ENCODE assay signal across 8 cellular contexts in genomic region chrX:40732499-40732898, GRCh38. TPM values are rescaled to one million over a fixed set of nuclear protein-coding genes. Genes with fewer than 3 reads are reported as not detected.
DNase-seq lines count a peak whose midpoint lies in the region; ATAC-seq and TF ChIP-seq lines count a peak whose summit lies in the region.
"Not testable (repeated sequence)": the region's sequence is repeated elsewhere in the genome, so short reads cannot be mapped to it uniquely, and the experiment has no call there.

No MANE protein-coding gene starts in this region.

- H3K27ac Mint-ChIP-seq in CD4-positive, CD25-positive, alpha-beta regulatory T cell; H9; chondrocyte (ENCODE audit: unreplicated experiment): not testable (repeated sequence)
- peak overlapping the region; percentile 37 for H3K27ac Mint-ChIP-seq in activated CD8-positive, alpha-beta T cell treated with anti-CD3 and anti-CD28 coated beads for 36 hours
- H3K27ac Mint-ChIP-seq in activated naive CD8-positive, alpha-beta T cell: peak overlapping the region; percentile 86
- peak overlapping the region in 8 of 10 donors; percentile 50 to 96 (median 86) for H3K27ac Mint-ChIP-seq in naive thymus-derived CD8-positive, alpha-beta T cell
- H3K27ac Mint-ChIP-seq in stimulated activated naive CD8-positive, alpha-beta T cell treated with anti-CD3 and anti-CD28 coated beads, Interleukin-15, Interleukin-2, amounts not matched to agents 100 ng/mL and 50 ng/mL, for 24 hours: peak overlapping the region; percentile 45

- H4K91ac ChIP-seq in H9 (ENCODE audit: insufficient read length, low read depth, low read length): not testable (repeated sequence)

- H3K18ac ChIP-seq in H9 (ENCODE audit: insufficient read length, low read depth, low read length): not testable (repeated sequence)

- H2BK120ac ChIP-seq in H9 (ENCODE audit: low read depth, low read length, poor library complexity, severe bottlenecking): not testable (repeated sequence)

- not testable (repeated sequence) for H3K9ac ChIP-seq in H9 (ENCODE audit: extremely low read depth, insufficient read length, low read length); PC-3 (ENCODE audit: low read length)

- POLR2A ChIA-PET in PC-3 (lab: Charles Lee; ENCODE audit: unreplicated experiment); activated CD8-positive, alpha-beta T cell treated with anti-CD3 and anti-CD28 coated beads for 36 hours (lab: Charles Lee); naive thymus-derived CD8-positive, alpha-beta T cell (lab: Charles Lee): not testable (repeated sequence)

- H3K9me3 Mint-ChIP-seq in CD4-positive, CD25-positive, alpha-beta regulatory T cell; activated CD8-positive, alpha-beta T cell treated with anti-CD3 and anti-CD28 coated beads for 36 hours; activated naive CD8-positive, alpha-beta T cell (ENCODE audit: low read depth); chondrocyte (ENCODE audit: low read depth); naive thymus-derived CD8-positive, alpha-beta T cell; stimulated activated naive CD8-positive, alpha-beta T cell treated with anti-CD3 and anti-CD28 coated beads, Interleukin-15, Interleukin-2, amounts not matched to agents 100 ng/mL and 50 ng/mL, for 24 hours: not testable (repeated sequence)
- peaks cover 56 to 57% of the 10 kb centered on the region in 2 experiments for H3K9me3 Mint-ChIP-seq in H9

- H3K79me2 ChIP-seq in H9 (ENCODE audit: insufficient read depth, low read length) (peaks cover 37% of the 10 kb centered on the region; the same call in 1 of the 2 replicates), PC-3 (ENCODE audit: low read length) (peaks cover 78% of the 10 kb centered on the region)

- not testable (repeated sequence) for H3K14ac ChIP-seq in H9 (ENCODE audit: insufficient read depth, low read length)

- not testable (repeated sequence) for H3K23me2 ChIP-seq in H9 (ENCODE audit: insufficient read length, low read depth, low read length, poor library complexity, severe bottlenecking)

- intact Hi-C loops in PC-3 (cut with micrococcal nuclease): loop anchor here (10.0 kb wide), 1 partner anchor 352 kb away; the partner anchor contains the start of gene USP9X
- intact Hi-C loops in activated CD8-positive, alpha-beta T cell treated with anti-CD3 and anti-CD28 coated beads for 36 hours (cut with micrococcal nuclease): not testable (repeated sequence)

- not testable (repeated sequence) for H3K9me3 ChIP-seq in CD4-positive, CD25-positive, alpha-beta regulatory T cell (ENCODE audit: control insufficient read depth in 2 of 2, low read length in 2 of 2); H9 (ENCODE audit: control insufficient read depth, low read depth, low read length); PC-3 (ENCODE audit: low read length)

- H3K4me1 ChIP-seq in CD4-positive, CD25-positive, alpha-beta regulatory T cell (ENCODE audit: control insufficient read depth, insufficient read depth, low read length, poor library complexity, severe bottlenecking): peaks cover 26% of the 10 kb centered on the region
- not testable (repeated sequence) for H3K4me1 ChIP-seq in H9 (ENCODE audit: insufficient read depth, low read length); PC-3 (ENCODE audit: insufficient read depth, low read length)

- not testable (repeated sequence) for TF ChIP-seq CTCF in H9 (conservative IDR thresholded peaks at IDR 0.05); PC-3 (conservative IDR thresholded peaks at IDR 0.05; ENCODE audit: low read depth, low read length); activated CD8-positive, alpha-beta T cell treated with anti-CD3 and anti-CD28 coated beads for 36 hours (IDR thresholded peaks at IDR 0.05); chondrocyte (IDR thresholded peaks at IDR 0.05)

- H3K9me2 ChIP-seq in PC-3 (replicated peaks; ENCODE audit: low read length): not testable (repeated sequence)

- not testable (repeated sequence) for H3K4me2 ChIP-seq in H9 (ENCODE audit: insufficient read depth, insufficient read length, low read length)
- 0 out of 2 replicates have a peak overlapping the region, but pooled peaks have one; percentile 78 for H3K4me2 ChIP-seq in PC-3 (ENCODE audit: low read length)

- H3K4me3 Mint-ChIP-seq in CD4-positive, CD25-positive, alpha-beta regulatory T cell: peak overlapping the region; percentile 0 to 99 (median 50)
- H3K4me3 Mint-ChIP-seq in H9: peak overlapping the region; percentile 11 to 84; a peak in 4 of 5 replicates
- peak overlapping the region; percentile 48 for H3K4me3 Mint-ChIP-seq in activated CD8-positive, alpha-beta T cell treated with anti-CD3 and anti-CD28 coated beads for 36 hours
- peak overlapping the region; percentile 67 for H3K4me3 Mint-ChIP-seq in activated naive CD8-positive, alpha-beta T cell
- peak overlapping the region; percentile 33 for H3K4me3 Mint-ChIP-seq in chondrocyte (ENCODE audit: unreplicated experiment)
- H3K4me3 Mint-ChIP-seq in naive thymus-derived CD8-positive, alpha-beta T cell: peak overlapping the region in 9 of 10 donors; percentile 6 to 79 (median 24)
- peak overlapping the region; percentile 45 for H3K4me3 Mint-ChIP-seq in stimulated activated naive CD8-positive, alpha-beta T cell treated with anti-CD3 and anti-CD28 coated beads, Interleukin-15, Interleukin-2, amounts not matched to agents 100 ng/mL and 50 ng/mL, for 24 hours

- not testable (repeated sequence) for H2BK20ac ChIP-seq in H9 (ENCODE audit: low read depth, low read length, poor library complexity, severe bottlenecking)

- not testable (repeated sequence) for BruUV-seq in PC-3 (replicated peaks; lab: Mats Ljungman, UMichigan)

- H4K20me1 ChIP-seq in H9 (ENCODE audit: control insufficient read depth, insufficient read depth, insufficient read length): not testable (repeated sequence)
- H4K20me1 ChIP-seq in PC-3 (ENCODE audit: low read length): peaks cover 25% of the 10 kb centered on the region

- not testable (repeated sequence) for H3K4ac ChIP-seq in H9 (ENCODE audit: low read depth, low read length)

- not testable (repeated sequence) for H2BK15ac ChIP-seq in H9 (ENCODE audit: low read depth, low read length)

- peaks cover 19 to 76% (median 33%) of the 10 kb centered on the region in 4 donors for H3K4me1 Mint-ChIP-seq in CD4-positive, CD25-positive, alpha-beta regulatory T cell
- H3K4me1 Mint-ChIP-seq in H9 (peaks cover 26 to 50% of the 10 kb centered on the region in 2 experiments), chondrocyte (ENCODE audit: low read depth) (peaks cover 40% of the 10 kb centered on the region)
- H3K4me1 Mint-ChIP-seq in activated CD8-positive, alpha-beta T cell treated with anti-CD3 and anti-CD28 coated beads for 36 hours (ENCODE audit: low read depth): peaks cover 50% of the 10 kb centered on the region
- peaks cover 66% of the 10 kb centered on the region for H3K4me1 Mint-ChIP-seq in activated naive CD8-positive, alpha-beta T cell (ENCODE audit: low read depth)
- peaks cover 22 to 69% (median 61%) of the 10 kb centered on the region in 4 donors for H3K4me1 Mint-ChIP-seq in naive thymus-derived CD8-positive, alpha-beta T cell
- peaks cover 56% of the 10 kb centered on the region for H3K4me1 Mint-ChIP-seq in stimulated activated naive CD8-positive, alpha-beta T cell treated with anti-CD3 and anti-CD28 coated beads, Interleukin-15, Interleukin-2, amounts not matched to agents 100 ng/mL and 50 ng/mL, for 24 hours (ENCODE audit: low read depth)

- not testable (repeated sequence) for H4K8ac ChIP-seq in H9 (replicated peaks; ENCODE audit: insufficient read length, low read depth, low read length)

- ATAC-seq in CD4-positive, CD25-positive, alpha-beta regulatory T cell (ENCODE audit: low read depth in 2 of 2); PC-3; activated CD8-positive, alpha-beta T cell treated with anti-CD3 and anti-CD28 coated beads for 36 hours; naive thymus-derived CD8-positive, alpha-beta T cell: not testable (repeated sequence)

- H3K56ac ChIP-seq in H9 (ENCODE audit: insufficient read length, low read depth, low read length): not testable (repeated sequence)

- H3K36me3 Mint-ChIP-seq in CD4-positive, CD25-positive, alpha-beta regulatory T cell: peaks cover 17% of the 10 kb centered on the region
- peaks cover 22 to 49% (median 33%) of the 10 kb centered on the region in 3 experiments for H3K36me3 Mint-ChIP-seq in H9 (ENCODE audit: insufficient read depth in 1 of 3, low read depth in 3 of 3)
- peaks cover 22% of the 10 kb centered on the region for H3K36me3 Mint-ChIP-seq in activated CD8-positive, alpha-beta T cell treated with anti-CD3 and anti-CD28 coated beads for 36 hours (ENCODE audit: low read depth)
- H3K36me3 Mint-ChIP-seq in activated naive CD8-positive, alpha-beta T cell; chondrocyte (ENCODE audit: low read depth): not testable (repeated sequence)
- peaks cover 3 to 13% (median 3%) of the 10 kb centered on the region in 3 donors for H3K36me3 Mint-ChIP-seq in naive thymus-derived CD8-positive, alpha-beta T cell
- H3K36me3 Mint-ChIP-seq in stimulated activated naive CD8-positive, alpha-beta T cell treated with anti-CD3 and anti-CD28 coated beads, Interleukin-15, Interleukin-2, amounts not matched to agents 100 ng/mL and 50 ng/mL, for 24 hours (ENCODE audit: low read depth): peaks cover 33% of the 10 kb centered on the region

- H3K27ac ChIP-seq in CD4-positive, CD25-positive, alpha-beta regulatory T cell (ENCODE audit: insufficient read depth, low read length, poor library complexity, severe bottlenecking); H9 (ENCODE audit: insufficient read length, low read depth, low read length); PC-3 (ENCODE audit: low read length): not testable (repeated sequence)

- not testable (repeated sequence) for H2BK5ac ChIP-seq in H9 (ENCODE audit: insufficient read length, low read length)

- H3K79me1 ChIP-seq in H9 (ENCODE audit: insufficient read depth, low read depth, low read length, poor library complexity, severe bottlenecking): not testable (repeated sequence)

- DNase-seq in CD4-positive, CD25-positive, alpha-beta regulatory T cell; H9; PC-3; activated CD8-positive, alpha-beta T cell treated with anti-CD3 and anti-CD28 coated beads for 36 hours; chondrocyte (ENCODE audit: low spot score); naive thymus-derived CD8-positive, alpha-beta T cell: not testable (repeated sequence)

- not testable (repeated sequence) for H3T11ph ChIP-seq in H9 (ENCODE audit: low read length)

- not testable (repeated sequence) for H3K27me3 Mint-ChIP-seq in CD4-positive, CD25-positive, alpha-beta regulatory T cell; H9 (ENCODE audit: low read depth); activated CD8-positive, alpha-beta T cell treated with anti-CD3 and anti-CD28 coated beads for 36 hours; activated naive CD8-positive, alpha-beta T cell; chondrocyte (ENCODE audit: low read depth); naive thymus-derived CD8-positive, alpha-beta T cell; stimulated activated naive CD8-positive, alpha-beta T cell treated with anti-CD3 and anti-CD28 coated beads, Interleukin-15, Interleukin-2, amounts not matched to agents 100 ng/mL and 50 ng/mL, for 24 hours

- WGBS in H9 (ENCODE audit: extremely low coverage, insufficient read length, low lambda C conversion rate): no CpG with 5 or more reads among the region's 5 CpGs

- not testable (repeated sequence) for H3F3A ChIP-seq in PC-3 (ENCODE audit: low read length, unreplicated experiment)

- not testable (repeated sequence) for H3K36me3 ChIP-seq in CD4-positive, CD25-positive, alpha-beta regulatory T cell (ENCODE audit: control insufficient read depth, insufficient read depth, low read length); PC-3 (ENCODE audit: low read depth, low read length)

- H3K27me3 ChIP-seq in CD4-positive, CD25-positive, alpha-beta regulatory T cell (ENCODE audit: control insufficient read depth, insufficient read depth, low read length); H9 (ENCODE audit: insufficient read depth, low read length); PC-3 (ENCODE audit: low read length): not testable (repeated sequence)

- not testable (repeated sequence) for H2BK12ac ChIP-seq in H9 (ENCODE audit: insufficient read length, low read depth, low read length)

- H2AFZ ChIP-seq in H9 (ENCODE audit: low read length); PC-3 (ENCODE audit: low read length): not testable (repeated sequence)

- not testable (repeated sequence) for H4K5ac ChIP-seq in H9 (ENCODE audit: insufficient read length, low read depth, low read length)

- not testable (repeated sequence) for H3K4me3 ChIP-seq in CD4-positive, CD25-positive, alpha-beta regulatory T cell (ENCODE audit: low read depth, low read length); PC-3 (ENCODE audit: low read length)

- CTCF ChIA-PET in PC-3 (lab: Charles Lee); activated CD8-positive, alpha-beta T cell treated with anti-CD3 and anti-CD28 coated beads for 36 hours (lab: Charles Lee): not testable (repeated sequence)

- H3K23ac ChIP-seq in H9 (ENCODE audit: insufficient read length, low read depth, low read length): not testable (repeated sequence)

- H2AK5ac ChIP-seq in H9 (ENCODE audit: insufficient read length, low read length): not testable (repeated sequence)

RNA-seq across cellular contexts. Expression of gene MED14, which starts 2.8 kb away (rescaled TPM):
- total RNA-seq in CD4-positive, CD25-positive, alpha-beta regulatory T cell: 44.2 TPM
- 1 to 10 TPM; 3.1 to 9.4 (median 5.8) TPM for polyA plus RNA-seq in CD4-positive, CD25-positive, alpha-beta regulatory T cell
- total RNA-seq in H9 (2021) (125 and 136 TPM in 2 replicates), PC-3 (2014; rRNA removed) (29.5 and 44.7 TPM in 2 replicates), chondrocyte (53.0 to 69.3 TPM (median 62.9 TPM) in 3 replicates)
- 10 to 100 TPM; 37.1 to 39.9 TPM for total RNA-seq in activated CD8-positive, alpha-beta T cell treated with anti-CD3 and anti-CD28 coated beads for 36 hours
- 10 to 100 TPM; 37.2 to 42.0 TPM for total RNA-seq in naive thymus-derived CD8-positive, alpha-beta T cell
- 10 to 100 TPM in 1 of 3 donors, 1 to 10 TPM in 2; 6.0 to 11.7 (median 6.7) TPM for polyA plus RNA-seq in naive thymus-derived CD8-positive, alpha-beta T cell
